ENCODE assay signal across 8 cellular contexts in the genomic region with DNA sequence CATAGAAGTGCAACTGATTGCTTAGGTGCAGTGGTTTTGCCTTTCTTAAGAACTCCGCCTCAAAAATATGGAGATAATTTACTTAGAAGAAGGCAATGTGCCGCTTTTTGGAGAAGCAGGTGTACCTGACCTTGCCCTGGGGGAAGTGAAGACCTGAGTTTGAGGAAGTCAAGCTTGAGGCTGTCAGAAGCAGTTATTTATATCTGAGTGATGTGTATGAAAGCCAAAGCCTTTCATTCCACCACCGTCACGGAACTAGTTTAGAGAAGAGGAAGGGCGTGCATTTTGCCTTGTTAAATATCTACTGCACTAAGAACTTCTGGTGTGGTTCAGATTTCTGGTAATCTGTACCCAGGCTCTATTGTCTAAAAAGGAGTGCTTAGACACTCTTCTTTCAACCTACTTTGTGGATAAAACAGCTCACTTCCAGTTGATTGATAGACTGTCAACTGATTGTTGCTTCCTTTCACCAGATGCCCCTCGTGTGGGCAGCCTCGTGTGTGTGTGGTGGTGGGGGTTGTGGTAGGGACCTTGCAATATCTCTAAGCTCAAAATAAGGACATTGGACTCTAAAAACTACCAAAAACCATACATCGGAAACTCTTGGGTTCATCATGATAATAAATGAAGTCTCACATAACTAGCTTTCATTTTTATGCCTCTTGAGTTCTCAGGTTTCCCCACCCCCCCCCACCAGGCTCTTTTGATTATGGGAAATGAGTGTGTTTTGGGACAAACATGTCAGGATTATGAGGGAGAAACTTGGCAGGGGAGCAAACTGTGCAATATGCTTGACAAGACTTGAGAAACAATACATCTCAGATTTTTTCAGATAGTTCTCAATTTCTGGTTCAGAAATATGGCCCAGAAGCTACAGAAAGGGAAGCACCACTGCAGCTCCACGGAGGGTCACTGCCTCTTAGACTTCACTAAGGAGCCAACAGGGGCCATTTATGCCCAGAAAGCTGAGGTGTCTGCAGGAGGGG.
A peak's percentile ranks its signal among the peaks of the same experiment; 100 is the strongest.
DNase-seq lines count a peak whose midpoint lies in the region; ATAC-seq and TF ChIP-seq lines count a peak whose summit lies in the region.

No MANE protein-coding gene starts in this region.

- H3K4me2 ChIP-seq in fibroblast of lung (ENCODE audit: extremely low read depth, insufficient read depth, low read length): peak overlapping the region; percentile 70
- H3K4me2 ChIP-seq in skeletal muscle satellite cell (ENCODE audit: low read length): peak overlapping the region; percentile 67

- peak; percentile 89 for ATAC-seq in GM18499 (IDR thresholded peaks at IDR 0.05; ENCODE audit: insufficient read depth, unreplicated experiment)
- peak; percentile 83 for ATAC-seq in GM21737 (IDR thresholded peaks at IDR 0.05; ENCODE audit: unreplicated experiment)

- H4K20me1 ChIP-seq in fibroblast of lung (ENCODE audit: control insufficient read depth, extremely low read depth, insufficient read depth, low read length): no peaks in the 10 kb centered on the region

- peak overlapping the region; percentile 21 for H2AFZ ChIP-seq in fibroblast of lung (ENCODE audit: low read length)

- H3K9me3 ChIP-seq in fibroblast of lung (ENCODE audit: control insufficient read depth, insufficient read depth, low read depth, low read length) (no peaks in the 10 kb centered on the region), skeletal muscle satellite cell (replicated peaks; ENCODE audit: low read length) (no peaks in the 10 kb centered on the region)

- DNase-seq in Kasumi-1 (lab: John Stamatoyannopoulos, UW) (peak; percentile 40 to 62), fibroblast of lung (ENCODE audit: low read depth in 2 of 2) (peak in 1 of 2 donors; percentile 84), middle frontal gyrus (ENCODE audit: extremely low spot score, low spot score) (no peak), SW 1271 (lab: John Stamatoyannopoulos, UW) (no peak)
- peak; percentile 30 for DNase-seq in activated CD4-positive, alpha-beta T cell treated with anti-CD3 and anti-CD28 coated beads for 1 hour

- H3K4me1 ChIP-seq in fibroblast of lung (ENCODE audit: control insufficient read depth, extremely low read depth, insufficient read depth, low read length): peaks cover 38% of the 10 kb centered on the region
- H3K4me1 ChIP-seq in skeletal muscle satellite cell (ENCODE audit: control insufficient read depth, insufficient read depth, low read length): peaks cover 67% of the 10 kb centered on the region

- no peak overlapping the region for H3K9ac ChIP-seq in fibroblast of lung (ENCODE audit: insufficient read depth, low read length)
- H3K9ac ChIP-seq in skeletal muscle satellite cell (ENCODE audit: low read depth, low read length): no peak overlapping the region

- H3K4me3 ChIP-seq in fibroblast of lung (replicated peaks in 1 of 4; ENCODE audit: control extremely low read depth in 1 of 4, insufficient read depth in 1 of 4, low read depth in 3 of 4, low read length in 4 of 4): peak overlapping the region in 2 of 4 experiments; percentile 26 to 39
- H3K4me3 ChIP-seq in skeletal muscle satellite cell (ENCODE audit: low read length): no peak overlapping the region

- peak overlapping the region; percentile 69 for H3K27ac ChIP-seq in fibroblast of lung (ENCODE audit: insufficient read depth, low read length)

- H3K36me3 ChIP-seq in fibroblast of lung (ENCODE audit: control insufficient read depth, insufficient read depth, low read length): no peaks in the 10 kb centered on the region
- H3K36me3 ChIP-seq in skeletal muscle satellite cell (ENCODE audit: insufficient read depth, low read length): no peaks in the 10 kb centered on the region

- no peak for TF ChIP-seq CTCF in fibroblast of lung (conservative IDR thresholded peaks at IDR 0.05 in 1 of 2, IDR thresholded peaks at IDR 0.05 in 1 of 2; ENCODE audit: low read depth in 1 of 2, low read length in 2 of 2)

- no peaks in the 10 kb centered on the region for H3K27me3 ChIP-seq in fibroblast of lung (ENCODE audit: control insufficient read depth, insufficient read depth, low read length)
- no peaks in the 10 kb centered on the region for H3K27me3 ChIP-seq in skeletal muscle satellite cell (ENCODE audit: control insufficient read depth, insufficient read depth, low read length)

- H3K79me2 ChIP-seq in fibroblast of lung (ENCODE audit: control insufficient read depth, insufficient read depth, low read length): no peaks in the 10 kb centered on the region

Comparison
In these comparisons a context has a peak if more than half of its experiments do, and no peak if none do; other contexts are left out.
1. DNase-seq: peak in Kasumi-1 (2 of 2) and activated CD4-positive, alpha-beta T cell treated with anti-CD3 and anti-CD28 coated beads for 1 hour (single experiment); none in middle frontal gyrus (single experiment) and SW 1271 (0 of 2).